ENCODE assay signal across 30 cellular contexts in the genomic region with DNA sequence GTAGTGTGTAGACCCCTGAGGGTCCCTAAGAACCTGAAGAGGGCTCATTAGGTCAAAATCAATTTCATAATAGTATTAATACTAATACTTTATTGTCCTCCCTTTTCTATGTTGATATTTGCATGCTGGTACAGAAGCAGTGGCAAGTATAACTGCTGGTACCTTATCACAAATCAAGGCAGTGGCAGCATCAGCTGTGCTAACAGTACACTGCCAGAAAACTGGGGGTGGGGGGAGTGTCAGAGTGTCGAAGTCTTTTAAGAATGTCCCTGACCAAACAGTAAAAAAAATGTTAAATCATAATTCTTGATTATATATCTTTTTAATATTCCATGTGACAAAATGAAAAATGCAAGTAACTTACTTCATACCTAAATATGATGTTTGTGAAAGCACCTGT.
DNase-seq lines count a peak whose midpoint lies in the region; ATAC-seq, FAIRE-seq and TF ChIP-seq lines count a peak whose summit lies in the region.
"Had no signal": no experiment of that assay in that cellular context is flagged by ENCODE, and none has a peak within 500 bp of the region (broad histone marks: within the 10 kb centered on the region; RNA-seq: fewer than 3 reads in every experiment).

No MANE protein-coding gene starts in this region.

- TF ChIP-seq CTCF in body of pancreas (IDR thresholded peaks at IDR 0.05) (no peak), pancreas (IDR thresholded peaks at IDR 0.05) (no peak)

- H3K4me3 ChIP-seq in body of pancreas, result no peak overlapping the region
- no peak overlapping the region for H3K4me3 ChIP-seq in pancreas
- H3K4me3 ChIP-seq: A549; BLaER1; BLaER1 treated with 17β-estradiol and CSF1 and Interleukin-3, amounts not matched to agents 10 nM and 100 nM had no signal

- 11 to 13% methylated on average over 1 of the region's 1 CpG for WGBS in body of pancreas, 2 donors
- WGBS in pancreas, 2 donors, result 10 to 20% methylated on average over 1 of the region's 1 CpG

- no peak for FAIRE-seq in pancreas (lab: Jason Lieb, UNC)
- FAIRE-seq: A204.1, A549 had no signal

- H3K4me1 ChIP-seq in body of pancreas (peaks cover 4% of the 10 kb centered on the region), pancreas (peaks cover 2 to 7% (median 5%) of the 10 kb centered on the region in 3 donors)
- H3K4me1 ChIP-seq: A549, BE2C, Caco-2 had no signal

- DNase-seq in body of pancreas, result peak; percentile 22 to 76 (median 63)
- DNase-seq in pancreas, result peak in 4 of 6 donors; percentile 19 to 61 (median 43)
- DNase-seq: 8988T; ACHN; AML-193; BE2C; C1 segment of cervical spinal cord; Caco-2; Calu3; CD4-positive, alpha-beta memory T cell; CD4-positive, alpha-beta T cell; CD4-positive, CD25-positive, alpha-beta regulatory T cell; CD8-positive, alpha-beta memory T cell; CD8-positive, alpha-beta T cell; COR-L47; DMS 273 treated with DMSO at 0.1 percent for 48 hours; DMS153; DMS53; DMS79; DMS79 treated with DMSO at 0.1 percent for 48 hours; DND-41; EL had no signal

- no peaks in the 10 kb centered on the region for H3K27me3 ChIP-seq in body of pancreas
- H3K27me3 ChIP-seq in pancreas, result no peaks in the 10 kb centered on the region
- H3K27me3 ChIP-seq: BE2C; BLaER1; BLaER1 treated with 17β-estradiol and CSF1 and Interleukin-3, amounts not matched to agents 10 nM and 100 nM had no signal

- ATAC-seq in body of pancreas, result peak; percentile 81
- peak; percentile 62 to 96 (median 82) for ATAC-seq in pancreas
- ATAC-seq in GM18907 (IDR thresholded peaks at IDR 0.05; ENCODE audit: unreplicated experiment), result no peak
- ATAC-seq in GM21526 (IDR thresholded peaks at IDR 0.05; ENCODE audit: low FRiP score, unreplicated experiment), result no peak
- ATAC-seq: A549; CD8-positive, alpha-beta T cell had no signal

- H3K9me3 ChIP-seq in body of pancreas, result no peaks in the 10 kb centered on the region
- no peaks in the 10 kb centered on the region for H3K9me3 ChIP-seq in pancreas
- H3K9me3 ChIP-seq: A549; BE2C; BLaER1; BLaER1 treated with 17β-estradiol and CSF1 and Interleukin-3, amounts not matched to agents 10 nM and 100 nM; Caco-2 had no signal

- intact Hi-C loops in body of pancreas (cut with DNase I), result no loop called here
- intact Hi-C loops in pancreas (cut with DNase I), result no loop called here

- H3K36me3 ChIP-seq in body of pancreas (replicated peaks in 1 of 2; ENCODE audit: insufficient read depth in 1 of 2, low read depth in 2 of 2) (no peaks in the 10 kb centered on the region), pancreas (no peaks in the 10 kb centered on the region)
- H3K36me3 ChIP-seq: BE2C; BLaER1; BLaER1 treated with 17β-estradiol and CSF1 and Interleukin-3, amounts not matched to agents 10 nM and 100 nM had no signal

- no peak for TF ChIP-seq POLR2A in body of pancreas (IDR thresholded peaks at IDR 0.05)

- H3K27ac ChIP-seq in body of pancreas (no peak overlapping the region), pancreas (no peak overlapping the region)
- H3K27ac ChIP-seq: 22Rv1; A549; BLaER1; BLaER1 treated with 17β-estradiol and CSF1 and Interleukin-3, amounts not matched to agents 10 nM and 100 nM; C4-2B had no signal

Comparison
In these comparisons a context has a peak if more than half of its experiments do, and no peak if none do; other contexts are left out.
1. ATAC-seq: peak in body of pancreas (single experiment) and pancreas (4 of 4); none in GM18907 (single experiment) and GM21526 (single experiment).